8 cellular contexts compared by ENCODE assay signal in the genomic region with DNA sequence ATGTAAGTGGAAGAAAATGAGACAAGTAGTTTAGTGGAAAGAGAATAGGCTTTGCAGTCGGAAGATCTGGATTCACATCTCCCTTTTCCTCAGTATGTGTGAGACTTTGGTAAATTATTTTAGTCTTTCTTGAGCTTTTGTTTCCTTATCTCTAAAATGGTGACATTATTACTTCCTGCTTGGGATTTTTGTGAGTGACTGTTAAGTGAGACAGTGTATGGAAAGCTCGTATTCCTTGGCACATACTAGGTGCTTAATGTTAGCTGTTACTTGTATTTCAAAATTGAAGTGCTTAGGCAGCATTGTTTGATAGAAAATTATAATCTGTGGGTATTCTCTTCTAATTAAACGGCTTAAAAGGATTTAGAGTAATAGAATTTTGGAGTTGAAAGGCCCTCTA. TPM values are rescaled to one million over a fixed set of nuclear protein-coding genes. Genes with fewer than 3 reads are reported as not detected.
DNase-seq lines count a peak whose midpoint lies in the region; ATAC-seq and TF ChIP-seq lines count a peak whose summit lies in the region.

No MANE protein-coding gene starts in this region.

- peaks cover 2% of the 10 kb centered on the region for H3K27me3 ChIP-seq in CD4-positive, CD25-positive, alpha-beta regulatory T cell (ENCODE audit: control insufficient read depth, insufficient read depth, low read length)
- no peaks in the 10 kb centered on the region for H3K27me3 ChIP-seq in Karpas-422 (ENCODE audit: low read length)
- H3K27me3 ChIP-seq in colonic mucosa, result no peaks in the 10 kb centered on the region

- H3K79me2 ChIP-seq in Karpas-422 (ENCODE audit: low read length), result peaks cover 71% of the 10 kb centered on the region

- peaks cover 37% of the 10 kb centered on the region for H3K4me1 ChIP-seq in CD4-positive, CD25-positive, alpha-beta regulatory T cell (ENCODE audit: control insufficient read depth, insufficient read depth, low read length, poor library complexity, severe bottlenecking)
- H3K4me1 ChIP-seq in Karpas-422 (ENCODE audit: low read length) (peaks cover 41% of the 10 kb centered on the region), colonic mucosa (peaks cover 5% of the 10 kb centered on the region)

- H4K20me1 ChIP-seq in Karpas-422 (ENCODE audit: insufficient read depth, low read depth, low read length), result peaks cover 33% of the 10 kb centered on the region

- H3K27ac Mint-ChIP-seq in CD4-positive, CD25-positive, alpha-beta regulatory T cell, result peak overlapping the region; percentile 47 to 97 (median 75)
- H3K27ac Mint-ChIP-seq in nephron, result peak overlapping the region; percentile 12 to 61 (median 21)

- no peaks in the 10 kb centered on the region for H3K9me3 ChIP-seq in CD4-positive, CD25-positive, alpha-beta regulatory T cell (ENCODE audit: control insufficient read depth in 2 of 2, low read length in 2 of 2)
- no peaks in the 10 kb centered on the region for H3K9me3 ChIP-seq in Karpas-422 (ENCODE audit: low read length)
- no peaks in the 10 kb centered on the region for H3K9me3 ChIP-seq in colonic mucosa

- TF ChIP-seq CTCF in colonic mucosa (IDR thresholded peaks at IDR 0.05), result no peak
- no peak for TF ChIP-seq CTCF in nephron (IDR thresholded peaks at IDR 0.05; ENCODE audit: unreplicated experiment in 3 of 3)

- H3K4me2 ChIP-seq in Karpas-422 (ENCODE audit: low read depth, low read length, poor library complexity, severe bottlenecking), result peak overlapping the region; percentile 85

- no peak overlapping the region for H3K27ac ChIP-seq in CD4-positive, CD25-positive, alpha-beta regulatory T cell (ENCODE audit: insufficient read depth, low read length, poor library complexity, severe bottlenecking)
- no peak overlapping the region for H3K27ac ChIP-seq in Karpas-422 (ENCODE audit: low read length)
- no peak overlapping the region for H3K27ac ChIP-seq in colonic mucosa

- H3K4me3 ChIP-seq in CD4-positive, CD25-positive, alpha-beta regulatory T cell (ENCODE audit: low read depth, low read length), result peak overlapping the region; percentile 88
- H3K4me3 ChIP-seq in Karpas-422 (ENCODE audit: low read length) (peak overlapping the region; percentile 73), colonic mucosa (peak overlapping the region; percentile 85)

- H2AFZ ChIP-seq in Karpas-422 (ENCODE audit: low read length), result no peak overlapping the region

- intact Hi-C loops in colonic mucosa (cut with DNase I) (no loop called here), posterior vena cava (cut with DNase I) (no loop called here)

- no peaks in the 10 kb centered on the region for H3K9me2 ChIP-seq in Karpas-422 (replicated peaks; ENCODE audit: insufficient read depth, low read length)

- peaks cover 38 to 61% (median 47%) of the 10 kb centered on the region in 4 donors for H3K4me1 Mint-ChIP-seq in CD4-positive, CD25-positive, alpha-beta regulatory T cell
- peaks cover 32% of the 10 kb centered on the region for H3K4me1 Mint-ChIP-seq in nephron

- peaks cover 13% of the 10 kb centered on the region for H3K36me3 Mint-ChIP-seq in CD4-positive, CD25-positive, alpha-beta regulatory T cell
- H3K36me3 Mint-ChIP-seq in nephron (ENCODE audit: low read depth), result peaks cover 28% of the 10 kb centered on the region

- no peak for ATAC-seq in CD4-positive, CD25-positive, alpha-beta regulatory T cell (ENCODE audit: low read depth in 2 of 2)

- peaks cover 3% of the 10 kb centered on the region for H3K36me3 ChIP-seq in CD4-positive, CD25-positive, alpha-beta regulatory T cell (ENCODE audit: control insufficient read depth, insufficient read depth, low read length)
- peaks cover 34% of the 10 kb centered on the region for H3K36me3 ChIP-seq in Karpas-422 (ENCODE audit: insufficient read depth, low read length)
- H3K36me3 ChIP-seq in colonic mucosa, result no peaks in the 10 kb centered on the region

- no peak for DNase-seq in CD4-positive, CD25-positive, alpha-beta regulatory T cell
- DNase-seq in Karpas-422 (no peak), colonic mucosa (no peak), activated gamma-delta T cell (lab: John Stamatoyannopoulos, UW) (no peak), SKM-1 treated with dmso at 0.1 percent for 144 hours (lab: John Stamatoyannopoulos, UW; ENCODE audit: unreplicated experiment) (no peak), posterior vena cava (ENCODE audit: low spot score) (no peak)
- no peak for DNase-seq in stimulated activated naive CD4-positive, alpha-beta T cell (lab: John Stamatoyannopoulos, UW)

- H3K27me3 Mint-ChIP-seq in CD4-positive, CD25-positive, alpha-beta regulatory T cell, result peaks cover 7% of the 10 kb centered on the region
- no peaks in the 10 kb centered on the region for H3K27me3 Mint-ChIP-seq in nephron (ENCODE audit: low read depth)

- peak overlapping the region; percentile 95 to 100 (median 98) for H3K4me3 Mint-ChIP-seq in CD4-positive, CD25-positive, alpha-beta regulatory T cell
- peak overlapping the region; percentile 96 to 100 (median 99) for H3K4me3 Mint-ChIP-seq in nephron

- peaks cover 0 to 1% (median 0%) of the 10 kb centered on the region in 7 donors for H3K9me3 Mint-ChIP-seq in CD4-positive, CD25-positive, alpha-beta regulatory T cell
- H3K9me3 Mint-ChIP-seq in nephron, result no peaks in the 10 kb centered on the region

- H3K9ac ChIP-seq in Karpas-422 (ENCODE audit: low read length) (peak overlapping the region; percentile 91), colonic mucosa (ENCODE audit: low read depth in 2 of 2, low read length in 2 of 2) (peak overlapping the region in 1 of 2 donors; percentile 22)

RNA-seq across cellular contexts. Expression of gene ZNF638, which starts 2.0 kb away (rescaled TPM):
- total RNA-seq in CD4-positive, CD25-positive, alpha-beta regulatory T cell, result 119 TPM
- polyA plus RNA-seq in CD4-positive, CD25-positive, alpha-beta regulatory T cell, result 10 to 100 TPM; 32.6 to 47.2 (median 36.1) TPM
- 232 and 317 TPM in 2 replicates for total RNA-seq in Karpas-422 (2014; rRNA removed; shearing (Covaris generic); ENCODE audit: low replicate concordance)
- 10 to 100 TPM; 73.2 to 76.9 TPM for total RNA-seq in colonic mucosa
- 100 to 1,000 TPM in 1 of 2 donors, 10 to 100 TPM in 1; 92.6 to 104 TPM for total RNA-seq in posterior vena cava
